ENCODE assay signal across 26 cellular contexts in genomic region chr11:40816976-40817375, GRCh38.
"Had no signal": no experiment of that assay in that cellular context is flagged by ENCODE, and none has a peak within 500 bp of the region (broad histone marks: within the 10 kb centered on the region; RNA-seq: fewer than 3 reads in every experiment).

No MANE protein-coding gene starts in this region.

- H3K36me3 ChIP-seq: stomach, suprapubic skin, thoracic aorta, thyroid gland, tibial artery, tibial nerve, transverse colon, upper lobe of left lung, upper lobe of right lung, uterus, vagina had no signal

- H3K27me3 ChIP-seq: stomach, suprapubic skin, testis, thyroid gland, tibial artery, tibial nerve, transverse colon, upper lobe of left lung, upper lobe of right lung, uterus, vagina had no signal

- ATAC-seq: stimulated activated effector memory CD8-positive, alpha-beta T cell treated with anti-CD3 and anti-CD28 coated beads, Interleukin-12 subunit alpha, Interleukin-12 subunit beta, amount 100 ng/mL, for 72 hours; stimulated activated memory B cell treated with anti-CD40 and anti-IgM and Interleukin-4, amounts not matched to agents 10 μg/mL and 1 μg/mL and 100 μg/mL, for 72 hours; stimulated activated naive B cell treated with anti-CD40 and anti-IgM and Interleukin-4, amounts not matched to agents 10 μg/mL and 1 μg/mL and 100 μg/mL, for 72 hours; stimulated activated naive CD8-positive, alpha-beta T cell treated with anti-CD3 and anti-CD28 coated beads, Interleukin-15, amount 100 ng/mL, for 72 hours; stimulated activated naive CD8-positive, alpha-beta T cell treated with anti-CD3 and anti-CD28 coated beads, Interleukin-15, Interleukin-2, amounts not matched to agents 100 U/mL and 50 U/mL, for 24 hours; upper lobe of right lung had no signal

- H3K9me3 ChIP-seq: suprapubic skin, testis, thoracic aorta, thyroid gland, tibial artery, tibial nerve, upper lobe of right lung, uterus, vagina had no signal

- DNase-seq: stimulated activated CD4-positive, alpha-beta T cell treated with anti-CD3 and anti-CD28 coated beads, Interleukin-2, amount 100 ng/mL, for 48 hours; stimulated activated CD4-positive, alpha-beta T cell treated with anti-CD3 and anti-CD28 coated beads, Interleukin-4, amount 100 ng/mL, for 1 hour; stimulated activated CD4-positive, alpha-beta T cell treated with anti-CD3 and anti-CD28 coated beads, Interleukin-4, amount 100 ng/mL, for 24 hours; stimulated activated CD4-positive, alpha-beta T cell treated with anti-CD3 and anti-CD28 coated beads, Interleukin-4, amount 100 ng/mL, for 4 hours; stimulated activated CD8-positive, alpha-beta memory T cell treated with anti-CD3 and anti-CD28 coated beads, Interleukin-4, amount 100 ng/mL, for 48 hours; stimulated activated naive B cell treated with anti-CD40 and anti-IgM and Interleukin-4, amounts not matched to agents 10 μg/mL and 1 μg/mL and 100 μg/mL, for 72 hours; stimulated activated naive CD4-positive, alpha-beta T cell; stimulated activated naive CD4-positive, alpha-beta T cell treated with Interleukin-2 at 50 U/mL for 16 hours; stimulated activated naive CD8-positive, alpha-beta T cell treated with anti-CD3 and anti-CD28 coated beads, Interleukin-15, amount 100 ng/mL, for 72 hours; stimulated activated naive CD8-positive, alpha-beta T cell treated with anti-CD3 and anti-CD28 coated beads, Interleukin-15, Interleukin-2, amounts not matched to agents 100 U/mL and 50 U/mL, for 24 hours; stomach; substantia nigra; testis; thyroid gland; tibial artery; transverse colon; trophoblast cell; upper lobe of left lung; upper lobe of right lung; uterus had no signal

- H3K4me3 ChIP-seq: stomach, suprapubic skin, testis, thoracic aorta, thyroid gland, tibial artery, tibial nerve, transverse colon, upper lobe of left lung, upper lobe of right lung, uterus, vagina had no signal

- H3K27ac ChIP-seq: stomach, suprapubic skin, testis, thoracic aorta, thyroid gland, tibial artery, tibial nerve, transverse colon, upper lobe of left lung, upper lobe of right lung, uterus, vagina had no signal
